14 cellular contexts compared by ENCODE assay signal in genomic region chr14:70654609-70655008, GRCh38. TPM values are rescaled to one million over a fixed set of nuclear protein-coding genes. Genes with fewer than 3 reads are reported as not detected.
DNase-seq lines count a peak whose midpoint lies in the region; FAIRE-seq and TF ChIP-seq lines count a peak whose summit lies in the region.
"Had no signal": no experiment of that assay in that cellular context is flagged by ENCODE, and none has a peak within 500 bp of the region (broad histone marks: within the 10 kb centered on the region; RNA-seq: fewer than 3 reads in every experiment).

No MANE protein-coding gene starts in this region.

- no peak for TF ChIP-seq POLR2A in H1 (IDR thresholded peaks at IDR 0.05; ENCODE audit: control extremely low read depth in 1 of 2, low read depth in 2 of 2, low read length in 2 of 2)

- FAIRE-seq in GM19239 (lab: Jason Lieb, UNC) (peak; percentile 86), H1 (lab: Jason Lieb, UNC) (no peak)

- H3K9ac ChIP-seq in Karpas-422 (ENCODE audit: low read length) (peak overlapping the region; percentile 57; the same call in 1 of the 2 replicates), H1 (replicated peaks in 1 of 4; ENCODE audit: extremely low read depth in 1 of 4, low read depth in 3 of 4, low read length in 3 of 4) (no peak overlapping the region)

- no peak overlapping the region for H2BK15ac ChIP-seq in H1 (ENCODE audit: low read length)

- TF ChIP-seq EP300 in H1 (IDR thresholded peaks at IDR 0.05; ENCODE audit: borderline replicate concordance in 1 of 2, low read depth in 2 of 2, low read length in 2 of 2) = no peak

- peak overlapping the region; percentile 93 to 99 (median 99) for H3K27ac Mint-ChIP-seq in CD4-positive, alpha-beta memory T cell
- no peak overlapping the region for H3K27ac Mint-ChIP-seq in mesothelial cell of epicardium
- H3K27ac Mint-ChIP-seq: nephron progenitor cell had no signal

- H3K4ac ChIP-seq in H1 (replicated peaks; ENCODE audit: insufficient read length, low read depth, low read length) = no peak overlapping the region

- H3K56ac ChIP-seq in H1 (replicated peaks; ENCODE audit: insufficient read length, low read depth, low read length) = no peak overlapping the region

- TF ChIP-seq CTCF in H1 (IDR thresholded peaks at IDR 0.05; ENCODE audit: control extremely low read depth in 1 of 3, insufficient read depth in 1 of 3, low read depth in 1 of 3, low read length in 3 of 3) (no peak), mesothelial cell of epicardium (IDR thresholded peaks at IDR 0.05; ENCODE audit: unreplicated experiment) (no peak)

- peak overlapping the region; percentile 77 for H3K27ac ChIP-seq in CD4-positive, alpha-beta memory T cell (ENCODE audit: low read depth, low read length)
- H3K27ac ChIP-seq in Karpas-422 (ENCODE audit: low read length) (peak overlapping the region; percentile 6; the same call in 1 of the 2 replicates), H1 (ENCODE audit: low read depth, low read length) (peak overlapping the region; percentile 43; the same call in 1 of the 2 replicates)

- H2BK5ac ChIP-seq in H1 (ENCODE audit: low read depth, low read length) = peak overlapping the region; percentile 5; the same call in 1 of the 2 replicates

- H3K79me2 ChIP-seq in Karpas-422 (ENCODE audit: low read length) = no peaks in the 10 kb centered on the region
- peaks cover 6 to 85% of the 10 kb centered on the region in 2 experiments for H3K79me2 ChIP-seq in H1 (ENCODE audit: control insufficient read depth in 1 of 2, insufficient read depth in 2 of 2, low read length in 2 of 2)

- CTCF ChIA-PET in CD4-positive, alpha-beta memory T cell (lab: Charles Lee; ENCODE audit: partially characterized antibody) = interaction anchor here (0.7 to 13.1 kb wide), 6 partner anchors 14 to 164 kb away, joined by 3 to 155 read pairs (median 4); partner anchors contain the start of genes MED6 and TTC9
- CTCF ChIA-PET in H1 (lab: Charles Lee; ENCODE audit: partially characterized antibody) = interaction anchor here (0.9 to 1.2 kb wide), 4 partner anchors 12 to 59 kb away, joined by 3 read pairs; no protein-coding TSS in a partner anchor

- H3K27me3 Mint-ChIP-seq in CD4-positive, alpha-beta memory T cell = no peaks in the 10 kb centered on the region
- H3K27me3 Mint-ChIP-seq in mesothelial cell of epicardium (ENCODE audit: low read depth) = no peaks in the 10 kb centered on the region
- H3K27me3 Mint-ChIP-seq: type B pancreatic cell had no signal

- H3K18ac ChIP-seq in H1 (ENCODE audit: extremely low read depth, low read length) = no peak overlapping the region

- H2AK5ac ChIP-seq in H1 (ENCODE audit: low read depth, low read length) = no peak overlapping the region

- DNase-seq in CD4-positive, alpha-beta memory T cell = peak; percentile 21 to 47 (median 34)
- DNase-seq in GM19239 (ENCODE audit: insufficient read length, low spot score) (no peak), Karpas-422 (no peak), H1 (ENCODE audit: low read depth in 1 of 2, low spot score in 2 of 2) (no peak), cerebellar nuclear complex (lab: John Stamatoyannopoulos, UW) (no peak), NCI-H748 (lab: John Stamatoyannopoulos, UW; ENCODE audit: unreplicated experiment) (no peak), mesothelial cell of epicardium (ENCODE audit: low spot score in 2 of 2, unreplicated experiment in 2 of 2) (no peak), DMS 273 treated with DMSO at 0.1 percent for 48 hours (lab: John Stamatoyannopoulos, UW) (no peak)
- DNase-seq: activated CD4-positive, alpha-beta T cell treated with anti-CD3 and anti-CD28 coated beads, Interleukin-2, amount 50 U/mL, for 1 hour; caudate nucleus; NCI-H1436 treated with DMSO at 0.1 percent for 48 hours; nephron progenitor cell; stimulated activated CD4-positive, alpha-beta T cell treated with anti-CD3 and anti-CD28 coated beads, Interleukin-4, amount 100 ng/mL, for 1 hour had no signal

- H4K8ac ChIP-seq in H1 (ENCODE audit: extremely low read depth, insufficient read depth, low read length) = no peak overlapping the region

- 85% methylated on average over 6 of the region's 6 CpGs; no CpG with 5 or more reads in 1 of the 2 experiments for WGBS in H1 (ENCODE audit: extremely low coverage in 1 of 2, insufficient coverage in 1 of 2, insufficient read length in 1 of 2, insufficient replicate concordance in 2 of 2, low coverage in 1 of 2, low lambda C conversion rate in 2 of 2, missing lambda C conversion rate in 1 of 2), 2 experiments

- H3K36me3 Mint-ChIP-seq in CD4-positive, alpha-beta memory T cell = peaks cover 26 to 27% of the 10 kb centered on the region in 2 donors
- H3K36me3 Mint-ChIP-seq in mesothelial cell of epicardium = no peaks in the 10 kb centered on the region

- no peaks in the 10 kb centered on the region for H3K36me3 ChIP-seq in CD4-positive, alpha-beta memory T cell (ENCODE audit: insufficient read depth, low read length)
- H3K36me3 ChIP-seq in Karpas-422 (ENCODE audit: insufficient read depth, low read length) = no peaks in the 10 kb centered on the region
- H3K36me3 ChIP-seq in H1 (ENCODE audit: control insufficient read depth in 2 of 4, insufficient read depth in 4 of 4, low read length in 3 of 4) = peaks cover 0 to 8% (median 2%) of the 10 kb centered on the region in 4 experiments; a peak in 1 of 8 replicates

- no peak overlapping the region for H2BK20ac ChIP-seq in H1 (ENCODE audit: low read length)

- H3K9me3 ChIP-seq in CD4-positive, alpha-beta memory T cell (ENCODE audit: control insufficient read depth in 1 of 2, low read length in 2 of 2) = no peaks in the 10 kb centered on the region
- H3K9me3 ChIP-seq in Karpas-422 (ENCODE audit: low read length) (no peaks in the 10 kb centered on the region), H1 (ENCODE audit: insufficient read depth in 2 of 2, low read depth in 1 of 2, low read length in 1 of 2) (no peaks in the 10 kb centered on the region)

- peaks cover 88% of the 10 kb centered on the region for H3K4me1 ChIP-seq in CD4-positive, alpha-beta memory T cell (ENCODE audit: insufficient read depth, low read length)
- peaks cover 36% of the 10 kb centered on the region for H3K4me1 ChIP-seq in Karpas-422 (ENCODE audit: low read length)
- H3K4me1 ChIP-seq in H1 (replicated peaks in 1 of 4; ENCODE audit: control insufficient read depth in 3 of 4, insufficient read depth in 4 of 4, low read length in 3 of 4) = peaks cover 7 to 36% (median 34%) of the 10 kb centered on the region in 4 experiments

- TF ChIP-seq RAD21 in H1 (IDR thresholded peaks at IDR 0.05 in 1 of 2, conservative IDR thresholded peaks at IDR 0.05 in 1 of 2; ENCODE audit: low read depth in 2 of 2, low read length in 2 of 2) = no peak

- H3K23ac ChIP-seq in H1 (ENCODE audit: insufficient read length) = no peak overlapping the region

- H2BK120ac ChIP-seq in H1 (replicated peaks; ENCODE audit: low read depth, low read length) = no peak overlapping the region

- peaks cover 68 to 96% (median 85%) of the 10 kb centered on the region in 4 donors for H3K4me1 Mint-ChIP-seq in CD4-positive, alpha-beta memory T cell
- no peaks in the 10 kb centered on the region for H3K4me1 Mint-ChIP-seq in mesothelial cell of epicardium

- H2AFZ ChIP-seq in Karpas-422 (ENCODE audit: low read length) (peak overlapping the region; percentile 78), H1 (ENCODE audit: low read length) (no peak overlapping the region)

- no peak overlapping the region for H2BK12ac ChIP-seq in H1 (ENCODE audit: low read depth, low read length)

- peak overlapping the region; percentile 61 for H3K4me2 ChIP-seq in Karpas-422 (ENCODE audit: low read depth, low read length, poor library complexity, severe bottlenecking)
- no peak overlapping the region; a peak in 1 of 4 replicates for H3K4me2 ChIP-seq in H1 (ENCODE audit: insufficient read depth in 1 of 2, low read depth in 2 of 2, low read length in 2 of 2)

- no peaks in the 10 kb centered on the region for H4K20me1 ChIP-seq in Karpas-422 (ENCODE audit: insufficient read depth, low read depth, low read length)
- no peaks in the 10 kb centered on the region for H4K20me1 ChIP-seq in H1 (replicated peaks in 1 of 2; ENCODE audit: control insufficient read depth in 1 of 2, insufficient read depth in 2 of 2, low read length in 2 of 2)

- H3K79me1 ChIP-seq in H1 (ENCODE audit: low read depth, low read length) = peaks cover 12% of the 10 kb centered on the region; the same call in 1 of the 2 replicates

- POLR2A ChIA-PET in CD4-positive, alpha-beta memory T cell (lab: Charles Lee; ENCODE audit: partially characterized antibody) = interaction anchor here (0.6 to 13.2 kb wide), 6 partner anchors 11 to 253 kb away, joined by 3 to 363 read pairs (median 3); partner anchors contain the start of genes MED6, PCNX1 and TTC9
- POLR2A ChIA-PET in H1 (lab: Charles Lee; ENCODE audit: partially characterized antibody) = interaction anchor here (0.9 to 10.6 kb wide), 4 partner anchors 11 to 59 kb away, joined by 3 to 116 read pairs (median 4); partner anchors contain the start of gene TTC9

- H4K91ac ChIP-seq in H1 (replicated peaks; ENCODE audit: insufficient read length, low read length) = no peak overlapping the region

- H3K4me3 ChIP-seq in CD4-positive, alpha-beta memory T cell (ENCODE audit: low read length in 2 of 2) = peak overlapping the region in 1 of 2 donors; percentile 41
- H3K4me3 ChIP-seq in Karpas-422 (ENCODE audit: low read length) (peak overlapping the region; percentile 46), H1 (ENCODE audit: extremely low read depth in 1 of 4, insufficient read depth in 2 of 4, low read depth in 3 of 4, low read length in 4 of 4) (no peak overlapping the region; a peak in 1 of 8 replicates)

- intact Hi-C loops in CD4-positive, alpha-beta memory T cell (cut with micrococcal nuclease) = loop anchor here (1.0 to 2.0 kb wide), 2 partner anchors 13 to 54 kb away; partner anchors contain the start of genes MED6 and TTC9

- peak overlapping the region; percentile 76 to 95 (median 85) for H3K4me3 Mint-ChIP-seq in CD4-positive, alpha-beta memory T cell
- H3K4me3 Mint-ChIP-seq in mesothelial cell of epicardium = no peak overlapping the region
- H3K4me3 Mint-ChIP-seq: nephron progenitor cell had no signal

- no peaks in the 10 kb centered on the region for H3K27me3 ChIP-seq in CD4-positive, alpha-beta memory T cell (ENCODE audit: insufficient read depth, low read length)
- H3K27me3 ChIP-seq in Karpas-422 (ENCODE audit: low read length) (no peaks in the 10 kb centered on the region), H1 (replicated peaks in 1 of 4; ENCODE audit: control insufficient read depth in 3 of 4, extremely low read depth in 1 of 4, insufficient read depth in 3 of 4, low read length in 3 of 4) (no peaks in the 10 kb centered on the region)

- peaks cover 0 to 2% (median 0%) of the 10 kb centered on the region in 8 donors for H3K9me3 Mint-ChIP-seq in CD4-positive, alpha-beta memory T cell
- H3K9me3 Mint-ChIP-seq in mesothelial cell of epicardium = no peaks in the 10 kb centered on the region
- H3K9me3 Mint-ChIP-seq: nephron progenitor cell, type B pancreatic cell had no signal

- H3K14ac ChIP-seq in H1 (ENCODE audit: insufficient read length) = no peak overlapping the region

- peaks cover 2% of the 10 kb centered on the region; the same call in 1 of the 2 replicates for H3K23me2 ChIP-seq in H1 (ENCODE audit: low read depth, low read length)

- no peaks in the 10 kb centered on the region for H3K9me2 ChIP-seq in Karpas-422 (replicated peaks; ENCODE audit: insufficient read depth, low read length)

- no peak overlapping the region for H4K5ac ChIP-seq in H1 (ENCODE audit: insufficient read length, low read depth, low read length)

RNA-seq across cellular contexts. Expression of gene TTC9, which starts 12.9 kb away (rescaled TPM):
- total RNA-seq in CD4-positive, alpha-beta memory T cell = 10 to 100 TPM; 25.5 to 25.9 TPM
- polyA plus RNA-seq in CD4-positive, alpha-beta memory T cell = 10 to 100 TPM in 1 of 2 donors, 1 to 10 TPM in 1; 9.2 to 16.1 TPM
- total RNA-seq in Karpas-422 (2014; rRNA removed; shearing (Covaris generic); ENCODE audit: low replicate concordance) = 6.1 and 7.9 TPM in 2 replicates
- total RNA-seq in H1 (2021; fragmentation: NEBNext Ultra II Directional; extraction: Animal tissue kit (Norgen Biotek cat#: 25700)) = 27.3 and 29.5 TPM in 2 replicates
- polyA plus RNA-seq in H1 (2011; rRNA removed) = 16.5 and 21.0 TPM in 2 replicates
- 17.9 TPM for polyA plus RNA-seq in H1 (2011; cell fraction: cytosol; rRNA removed)
- polyA plus RNA-seq in H1 (2011; cell fraction: nucleus; rRNA removed) = 15.4 TPM
- 19.8 to 23.0 TPM (median 20.7 TPM) in 4 replicates for polyA plus RNA-seq in H1 (2012, experiment 1 of 2)
- polyA plus RNA-seq in H1 (2012, experiment 2 of 2) = 9.0 TPM
- 19.0 TPM for polyA plus RNA-seq in H1 (2013, experiment 1 of 2)
- 19.0 TPM for polyA plus RNA-seq in H1 (2013, experiment 2 of 2)
- polyA minus RNA-seq in H1 (2011; rRNA and poly(A)+ RNA removed) = 26.2 and 28.0 TPM in 2 replicates
- polyA minus RNA-seq in H1 (2011; cell fraction: cytosol; rRNA and poly(A)+ RNA removed) = 13.6 TPM
- polyA minus RNA-seq in H1 (2011; cell fraction: nucleus; rRNA and poly(A)+ RNA removed) = 15.7 TPM
- total RNA-seq in mesothelial cell of epicardium = 4.6 to 5.1 TPM (median 4.8 TPM) in 3 replicates

RNA-seq across cellular contexts. Expression of gene MED6, which starts 54.2 kb away (rescaled TPM):
- 10 to 100 TPM; 57.0 to 61.8 TPM for total RNA-seq in CD4-positive, alpha-beta memory T cell
- 10 to 100 TPM; 38.4 to 48.7 TPM for polyA plus RNA-seq in CD4-positive, alpha-beta memory T cell
- 43.2 and 49.9 TPM in 2 replicates for total RNA-seq in Karpas-422 (2014; rRNA removed; shearing (Covaris generic); ENCODE audit: low replicate concordance)
- 39.7 and 43.7 TPM in 2 replicates for total RNA-seq in H1 (2021; fragmentation: NEBNext Ultra II Directional; extraction: Animal tissue kit (Norgen Biotek cat#: 25700))
- polyA plus RNA-seq in H1 (2011; rRNA removed) = 16.9 and 33.1 TPM in 2 replicates
- 32.9 TPM for polyA plus RNA-seq in H1 (2011; cell fraction: cytosol; rRNA removed)
- 9.8 TPM for polyA plus RNA-seq in H1 (2011; cell fraction: nucleus; rRNA removed)
- polyA plus RNA-seq in H1 (2012, experiment 1 of 2) = 28.3 to 63.3 TPM (median 37.4 TPM) in 4 replicates
- polyA plus RNA-seq in H1 (2012, experiment 2 of 2) = 9.6 TPM
- polyA plus RNA-seq in H1 (2013, experiment 1 of 2) = 23.9 TPM
- polyA plus RNA-seq in H1 (2013, experiment 2 of 2) = 27.0 TPM
- 48.1 and 52.7 TPM in 2 replicates for polyA minus RNA-seq in H1 (2011; rRNA and poly(A)+ RNA removed)
- polyA minus RNA-seq in H1 (2011; cell fraction: cytosol; rRNA and poly(A)+ RNA removed) = 17.2 TPM
- 97.1 TPM for polyA minus RNA-seq in H1 (2011; cell fraction: nucleus; rRNA and poly(A)+ RNA removed)
- total RNA-seq in mesothelial cell of epicardium = 58.2 to 62.9 TPM (median 62.4 TPM) in 3 replicates

Comparison
In these comparisons a context has a peak if more than half of its experiments do, and no peak if none do; other contexts are left out.
1. DNase-seq: peak in CD4-positive, alpha-beta memory T cell (5 of 5); none in GM19239 (single experiment), Karpas-422 (single experiment), H1 (0 of 2), cerebellar nuclear complex (0 of 2), NCI-H748 (single experiment), mesothelial cell of epicardium (0 of 2) and DMS 273 treated with DMSO at 0.1 percent for 48 hours (single experiment).
2. H3K27ac ChIP-seq: peak in every context shown above with its lines; median percentile 77 in CD4-positive, alpha-beta memory T cell; 43 in H1; 6 in Karpas-422.